Comparison of ENCODE assay signal across 12 cellular contexts in the genomic region with DNA sequence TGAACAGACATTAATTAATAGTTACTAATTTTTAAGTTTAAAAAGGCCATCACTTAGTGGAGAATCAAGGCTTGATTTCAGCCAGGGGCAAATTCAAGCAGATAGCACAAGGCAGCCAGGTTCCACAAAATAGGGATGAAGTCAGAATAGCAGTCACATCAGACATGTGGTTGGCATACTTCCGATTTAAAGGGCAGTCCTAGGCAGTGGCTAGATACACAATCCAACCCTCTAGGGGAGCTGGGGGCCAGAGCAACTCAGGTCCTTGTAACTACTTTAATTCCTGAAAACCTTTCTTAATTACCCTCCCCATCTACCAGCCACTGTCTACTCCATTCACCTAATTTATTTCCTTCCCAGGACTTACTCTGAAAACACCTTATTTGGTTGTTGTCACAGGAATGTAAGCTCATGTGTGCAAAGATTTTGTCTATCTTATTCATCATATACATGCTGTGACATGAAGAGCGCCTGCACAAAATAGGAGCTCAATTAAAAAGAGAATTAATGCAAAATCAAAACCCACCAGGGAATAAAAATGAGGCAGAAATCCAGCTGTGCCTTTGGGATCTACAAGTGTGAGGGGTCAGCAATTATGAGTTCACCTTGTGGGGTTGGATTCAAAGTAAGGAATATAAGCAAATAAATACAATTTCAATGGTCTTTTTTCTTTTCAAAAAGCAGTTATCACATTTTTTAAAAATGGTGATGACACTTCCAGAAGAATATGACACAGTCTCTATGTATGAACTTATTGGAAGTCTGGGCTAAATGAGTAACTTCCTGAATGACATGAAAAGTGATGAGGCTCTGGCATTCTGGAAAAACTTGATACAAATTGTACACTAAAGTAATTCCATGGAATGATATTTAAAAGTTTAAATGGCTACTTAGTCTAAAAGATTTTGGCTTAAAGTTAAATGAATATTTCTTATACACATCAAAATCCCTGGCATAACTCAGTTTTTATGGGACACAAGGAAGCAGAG. TPM values are rescaled to one million over a fixed set of nuclear protein-coding genes. Genes with fewer than 3 reads are reported as not detected.
A peak's percentile ranks its signal among the peaks of the same experiment; 100 is the strongest.
DNase-seq lines count a peak whose midpoint lies in the region; ATAC-seq, FAIRE-seq and TF ChIP-seq lines count a peak whose summit lies in the region.
"Had no signal": no experiment of that assay in that cellular context is flagged by ENCODE, and none has a peak within 500 bp of the region (broad histone marks: within the 10 kb centered on the region; RNA-seq: fewer than 3 reads in every experiment).

No MANE protein-coding gene starts in this region.

- peaks cover 32% of the 10 kb centered on the region for H3K4me1 Mint-ChIP-seq in activated naive CD4-positive, alpha-beta T cell treated with anti-CD3 and anti-CD28 coated beads, Interleukin-2, amount 50 U/mL, for 24 hours
- peaks cover 59% of the 10 kb centered on the region for H3K4me1 Mint-ChIP-seq in osteocyte (ENCODE audit: unreplicated experiment)

- H3K4me3 Mint-ChIP-seq in activated naive CD4-positive, alpha-beta T cell treated with anti-CD3 and anti-CD28 coated beads, Interleukin-2, amount 50 U/mL, for 24 hours = peak overlapping the region; percentile 42
- H3K4me3 Mint-ChIP-seq in osteocyte (ENCODE audit: unreplicated experiment) = peak overlapping the region; percentile 36

- peaks cover 51% of the 10 kb centered on the region for H3K4me1 ChIP-seq in PC-3 (ENCODE audit: insufficient read depth, low read length)
- H3K4me1 ChIP-seq: vagina had no signal

- H3F3A ChIP-seq in PC-3 (ENCODE audit: low read length, unreplicated experiment) = no peaks in the 10 kb centered on the region

- FAIRE-seq in bronchial epithelial cell (lab: Jason Lieb, UNC) = no peak
- FAIRE-seq: GM12878 had no signal

- peak overlapping the region; percentile 59 for H3K27ac Mint-ChIP-seq in activated naive CD4-positive, alpha-beta T cell treated with anti-CD3 and anti-CD28 coated beads, Interleukin-2, amount 50 U/mL, for 24 hours
- peak overlapping the region; percentile 83 for H3K27ac Mint-ChIP-seq in osteocyte (ENCODE audit: unreplicated experiment)

- intact Hi-C loops in PC-3 (cut with micrococcal nuclease) = no loop called here

- BruUV-seq in PC-3 (replicated peaks; lab: Mats Ljungman, UMichigan) = no TSS peak

- H3K36me3 ChIP-seq in PC-3 (ENCODE audit: low read depth, low read length) (no peaks in the 10 kb centered on the region), bronchial epithelial cell (ENCODE audit: control insufficient read depth, insufficient read depth, low read length) (no peaks in the 10 kb centered on the region)
- H3K36me3 ChIP-seq: vagina had no signal

- peak overlapping the region; percentile 49 for H3K27ac ChIP-seq in PC-3 (ENCODE audit: low read length)
- H3K27ac ChIP-seq: vagina had no signal

- peak overlapping the region; percentile 1; the same call in 1 of the 2 replicates for H3K9ac ChIP-seq in PC-3 (ENCODE audit: low read length)

- no peak for TF ChIP-seq CTCF in PC-3 (conservative IDR thresholded peaks at IDR 0.05; ENCODE audit: low read depth, low read length)
- TF ChIP-seq CTCF in bronchial epithelial cell (IDR thresholded peaks at IDR 0.05; ENCODE audit: insufficient read depth, low read length, severe bottlenecking) = no peak
- no peak for TF ChIP-seq CTCF in osteocyte (IDR thresholded peaks at IDR 0.05)

- H3K27me3 Mint-ChIP-seq in activated naive CD4-positive, alpha-beta T cell treated with anti-CD3 and anti-CD28 coated beads, Interleukin-2, amount 50 U/mL, for 24 hours = no peaks in the 10 kb centered on the region
- no peaks in the 10 kb centered on the region for H3K27me3 Mint-ChIP-seq in osteocyte (ENCODE audit: unreplicated experiment)

- peak overlapping the region; percentile 66 for H3K4me2 ChIP-seq in PC-3 (ENCODE audit: low read length)

- POLR2A ChIA-PET in PC-3 (lab: Charles Lee; ENCODE audit: unreplicated experiment) = no interaction called here

- H3K79me2 ChIP-seq in PC-3 (ENCODE audit: low read length) = no peaks in the 10 kb centered on the region

- DNase-seq in activated naive CD4-positive, alpha-beta T cell treated with Interleukin-2 at 50 U/mL for 16 hours = no peak
- DNase-seq in PC-3 = peak; percentile 51
- DNase-seq in bronchial epithelial cell (ENCODE audit: low read depth) = peak; percentile 72
- no peak for DNase-seq in osteocyte (ENCODE audit: extremely low spot score, unreplicated experiment)
- no peak for DNase-seq in NCI-H2029 treated with DMSO at 0.1 percent for 48 hours (lab: John Stamatoyannopoulos, UW)
- no peak for DNase-seq in NCI-H2196 treated with DMSO at 0.1 percent for 48 hours (lab: John Stamatoyannopoulos, UW; ENCODE audit: unreplicated experiment)
- DNase-seq: activated CD4-positive, alpha-beta T cell treated with anti-CD3 and anti-CD28 coated beads for 48 hours; NCI-H2081 treated with DMSO at 0.1 percent for 48 hours had no signal

- H3K4me3 ChIP-seq in PC-3 (ENCODE audit: low read length) = peak overlapping the region; percentile 30; the same call in 1 of the 2 replicates
- no peak overlapping the region for H3K4me3 ChIP-seq in bronchial epithelial cell (ENCODE audit: low read depth, low read length)
- H3K4me3 ChIP-seq: GM12878, vagina had no signal

- no peaks in the 10 kb centered on the region for H3K9me3 ChIP-seq in PC-3 (ENCODE audit: low read length)
- H3K9me3 ChIP-seq: vagina had no signal

- no peaks in the 10 kb centered on the region for H4K20me1 ChIP-seq in PC-3 (ENCODE audit: low read length)

- no peaks in the 10 kb centered on the region for H3K9me2 ChIP-seq in PC-3 (replicated peaks; ENCODE audit: low read length)

- peak; percentile 48 for ATAC-seq in PC-3
- ATAC-seq in activated CD4-positive, CD25-positive, alpha-beta regulatory T cell treated with anti-CD3 and anti-CD28 coated beads, Interleukin-2, amount 50 U/mL, for 24 hours = no peak

- CTCF ChIA-PET in PC-3 (lab: Charles Lee) = no interaction called here

- H3K27me3 ChIP-seq in PC-3 (ENCODE audit: low read length) (no peaks in the 10 kb centered on the region), bronchial epithelial cell (ENCODE audit: control insufficient read depth, insufficient read depth, low read length) (no peaks in the 10 kb centered on the region)
- H3K27me3 ChIP-seq: vagina had no signal

- H2AFZ ChIP-seq in PC-3 (ENCODE audit: low read length) = 0 out of 2 replicates have a peak overlapping the region, but pooled peaks have one; percentile 4

- peaks cover 9% of the 10 kb centered on the region for H3K36me3 Mint-ChIP-seq in activated naive CD4-positive, alpha-beta T cell treated with anti-CD3 and anti-CD28 coated beads, Interleukin-2, amount 50 U/mL, for 24 hours
- peaks cover 4% of the 10 kb centered on the region for H3K36me3 Mint-ChIP-seq in osteocyte (ENCODE audit: unreplicated experiment)

- H3K9me3 Mint-ChIP-seq in activated naive CD4-positive, alpha-beta T cell treated with anti-CD3 and anti-CD28 coated beads, Interleukin-2, amount 50 U/mL, for 24 hours = no peaks in the 10 kb centered on the region
- no peaks in the 10 kb centered on the region for H3K9me3 Mint-ChIP-seq in osteocyte (ENCODE audit: unreplicated experiment)

RNA-seq across cellular contexts. Expression of gene COPB1, which starts 53.8 kb away (rescaled TPM):
- 74.1 and 94.8 TPM in 2 replicates for total RNA-seq in PC-3 (2014; rRNA removed)
- 192 and 273 TPM in 2 replicates for total RNA-seq in bronchial epithelial cell
- 135 TPM in 2 replicates for total RNA-seq in osteocyte

Comparison
In these comparisons a context has a peak if more than half of its experiments do, and no peak if none do; other contexts are left out.
1. DNase-seq: peak in PC-3 (single experiment) and bronchial epithelial cell (single experiment); none in activated naive CD4-positive, alpha-beta T cell treated with Interleukin-2 at 50 U/mL for 16 hours (single experiment), osteocyte (single experiment), NCI-H2029 treated with DMSO at 0.1 percent for 48 hours (single experiment) and NCI-H2196 treated with DMSO at 0.1 percent for 48 hours (single experiment).